In genomic region chr3:194961149-194961548, GRCh38 we compare ENCODE assay signal across 14 cellular contexts.
DNase-seq lines count a peak whose midpoint lies in the region; ATAC-seq and TF ChIP-seq lines count a peak whose summit lies in the region.
"Had no signal": no experiment of that assay in that cellular context is flagged by ENCODE, and none has a peak within 500 bp of the region (broad histone marks: within the 10 kb centered on the region; RNA-seq: fewer than 3 reads in every experiment).

No MANE protein-coding gene starts in this region.

- no peaks in the 10 kb centered on the region for H3K9me3 ChIP-seq in vagina
- no peaks in the 10 kb centered on the region for H3K9me3 ChIP-seq in colonic mucosa
- H3K9me3 ChIP-seq: BLaER1 treated with 17β-estradiol and CSF1 and Interleukin-3, amounts not matched to agents 10 nM and 100 nM had no signal

- no peaks in the 10 kb centered on the region for H3K36me3 ChIP-seq in vagina
- no peaks in the 10 kb centered on the region for H3K36me3 ChIP-seq in colonic mucosa
- H3K36me3 ChIP-seq: BLaER1 treated with 17β-estradiol and CSF1 and Interleukin-3, amounts not matched to agents 10 nM and 100 nM had no signal

- no peak overlapping the region for H3K4me3 ChIP-seq in vagina
- H3K4me3 ChIP-seq in colonic mucosa = no peak overlapping the region
- H3K4me3 ChIP-seq: BLaER1 treated with 17β-estradiol and CSF1 and Interleukin-3, amounts not matched to agents 10 nM and 100 nM; GM23338 had no signal

- TF ChIP-seq POLR2A in vagina (IDR thresholded peaks at IDR 0.05) = no peak

- ATAC-seq in stimulated activated memory B cell treated with anti-CD40 and anti-IgM and Interleukin-4, amounts not matched to agents 10 μg/mL and 1 μg/mL and 100 μg/mL, for 72 hours = peak; percentile 41
- ATAC-seq in GM19455 (IDR thresholded peaks at IDR 0.05; ENCODE audit: unreplicated experiment) (no peak), GM18517 (IDR thresholded peaks at IDR 0.05; ENCODE audit: unreplicated experiment) (no peak)
- ATAC-seq: GM23338 had no signal

- H3K4me1 Mint-ChIP-seq in osteocyte (ENCODE audit: unreplicated experiment) = no peaks in the 10 kb centered on the region
- no peaks in the 10 kb centered on the region for H3K4me1 Mint-ChIP-seq in stimulated activated memory B cell treated with anti-CD40 and anti-IgM and Interleukin-4, amounts not matched to agents 10 μg/mL and 1 μg/mL and 100 μg/mL, for 72 hours
- H3K4me1 Mint-ChIP-seq: CD4-positive, CD25-positive, alpha-beta regulatory T cell had no signal

- intact Hi-C loops in vagina (cut with DNase I) (no loop called here), colonic mucosa (cut with DNase I) (loop anchor here (10.0 kb wide), 1 partner anchor 266 kb away; no protein-coding TSS in a partner anchor)

- no peak overlapping the region for H3K9ac ChIP-seq in colonic mucosa (ENCODE audit: low read depth in 2 of 2, low read length in 2 of 2)
- H3K9ac ChIP-seq: BLaER1 treated with 17β-estradiol and CSF1 and Interleukin-3, amounts not matched to agents 10 nM and 100 nM had no signal

- peaks cover 11% of the 10 kb centered on the region for H3K27me3 Mint-ChIP-seq in osteocyte (ENCODE audit: unreplicated experiment)
- no peaks in the 10 kb centered on the region for H3K27me3 Mint-ChIP-seq in stimulated activated memory B cell treated with anti-CD40 and anti-IgM and Interleukin-4, amounts not matched to agents 10 μg/mL and 1 μg/mL and 100 μg/mL, for 72 hours

- H3K27ac ChIP-seq in vagina (no peak overlapping the region), colonic mucosa (no peak overlapping the region)
- H3K27ac ChIP-seq: BLaER1 treated with 17β-estradiol and CSF1 and Interleukin-3, amounts not matched to agents 10 nM and 100 nM had no signal

- no peaks in the 10 kb centered on the region for H3K27me3 ChIP-seq in vagina
- H3K27me3 ChIP-seq in colonic mucosa = no peaks in the 10 kb centered on the region
- H3K27me3 ChIP-seq: BLaER1 treated with 17β-estradiol and CSF1 and Interleukin-3, amounts not matched to agents 10 nM and 100 nM had no signal

- DNase-seq in islet precursor cell = peak; percentile 45
- DNase-seq in osteocyte (ENCODE audit: extremely low spot score, unreplicated experiment) = peak; percentile 78
- DNase-seq in vagina (ENCODE audit: extremely low spot score in 2 of 2) = peak; percentile 58 to 71
- DNase-seq in colonic mucosa = no peak
- DNase-seq: ACHN; CD4-positive, CD25-positive, alpha-beta regulatory T cell; DMS53; GF-D8; H7 had no signal

- H3K36me3 Mint-ChIP-seq in osteocyte (ENCODE audit: unreplicated experiment) = no peaks in the 10 kb centered on the region
- H3K36me3 Mint-ChIP-seq in stimulated activated memory B cell treated with anti-CD40 and anti-IgM and Interleukin-4, amounts not matched to agents 10 μg/mL and 1 μg/mL and 100 μg/mL, for 72 hours = no peaks in the 10 kb centered on the region
- H3K36me3 Mint-ChIP-seq: CD4-positive, CD25-positive, alpha-beta regulatory T cell had no signal

- no peaks in the 10 kb centered on the region for H3K4me1 ChIP-seq in vagina
- no peaks in the 10 kb centered on the region for H3K4me1 ChIP-seq in colonic mucosa
- H3K4me1 ChIP-seq: BLaER1 treated with 17β-estradiol and CSF1 and Interleukin-3, amounts not matched to agents 10 nM and 100 nM had no signal

- no peaks in the 10 kb centered on the region for H3K9me3 Mint-ChIP-seq in osteocyte (ENCODE audit: unreplicated experiment)
- no peaks in the 10 kb centered on the region for H3K9me3 Mint-ChIP-seq in stimulated activated memory B cell treated with anti-CD40 and anti-IgM and Interleukin-4, amounts not matched to agents 10 μg/mL and 1 μg/mL and 100 μg/mL, for 72 hours
- H3K9me3 Mint-ChIP-seq: CD4-positive, CD25-positive, alpha-beta regulatory T cell; GM23338 had no signal

- no peak overlapping the region for H3K4me3 Mint-ChIP-seq in osteocyte (ENCODE audit: unreplicated experiment)
- no peak overlapping the region for H3K4me3 Mint-ChIP-seq in stimulated activated memory B cell treated with anti-CD40 and anti-IgM and Interleukin-4, amounts not matched to agents 10 μg/mL and 1 μg/mL and 100 μg/mL, for 72 hours
- H3K4me3 Mint-ChIP-seq: CD4-positive, CD25-positive, alpha-beta regulatory T cell; GM23338 had no signal

- no peak for TF ChIP-seq CTCF in osteocyte (IDR thresholded peaks at IDR 0.05)
- no peak for TF ChIP-seq CTCF in vagina (IDR thresholded peaks at IDR 0.05)
- no peak for TF ChIP-seq CTCF in colonic mucosa (IDR thresholded peaks at IDR 0.05)

- no peak overlapping the region for H3K27ac Mint-ChIP-seq in osteocyte (ENCODE audit: unreplicated experiment)
- H3K27ac Mint-ChIP-seq in stimulated activated memory B cell treated with anti-CD40 and anti-IgM and Interleukin-4, amounts not matched to agents 10 μg/mL and 1 μg/mL and 100 μg/mL, for 72 hours = no peak overlapping the region
- H3K27ac Mint-ChIP-seq: CD4-positive, CD25-positive, alpha-beta regulatory T cell; GM23338 had no signal
